Comparison of ENCODE assay signal across 10 cellular contexts in the genomic region with DNA sequence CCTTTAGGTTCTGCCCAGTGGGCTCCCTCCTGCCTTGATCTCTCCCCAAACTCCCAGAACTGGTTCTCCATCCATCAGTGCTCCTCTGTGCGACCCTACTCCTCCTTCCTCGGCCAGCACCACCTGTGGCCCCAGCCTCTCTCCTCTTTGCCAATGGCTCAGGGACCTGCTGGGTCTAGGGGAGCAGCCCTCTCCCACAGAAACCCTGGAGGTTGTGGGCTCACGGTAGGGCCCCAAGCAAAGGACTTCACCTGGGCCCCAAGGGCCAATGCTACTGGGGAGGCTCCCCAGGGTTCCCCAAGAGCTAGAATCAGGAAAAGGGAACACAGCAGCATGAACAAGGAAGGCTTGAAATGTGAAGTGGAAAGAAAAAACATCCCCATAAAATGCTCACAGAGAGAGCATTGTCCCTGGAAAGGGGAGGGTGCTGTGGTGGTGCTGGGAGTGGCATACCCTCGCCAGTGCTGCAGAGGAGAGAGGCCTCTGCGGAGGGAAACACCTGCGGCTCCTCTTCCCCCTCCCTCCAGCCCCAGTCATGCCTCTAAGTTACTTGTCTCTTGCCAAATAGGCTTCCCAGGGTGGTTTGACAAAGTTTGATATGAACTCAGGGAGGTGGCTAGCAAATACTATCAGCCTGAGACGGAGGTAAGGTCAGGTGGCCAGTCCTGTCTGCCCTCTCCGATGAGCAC. TPM values are rescaled to one million over a fixed set of nuclear protein-coding genes. Genes with fewer than 3 reads are reported as not detected.
DNase-seq lines count a peak whose midpoint lies in the region; ATAC-seq and TF ChIP-seq lines count a peak whose summit lies in the region.
"Had no signal": no experiment of that assay in that cellular context is flagged by ENCODE, and none has a peak within 500 bp of the region (broad histone marks: within the 10 kb centered on the region; RNA-seq: fewer than 3 reads in every experiment).

No MANE protein-coding gene starts in this region.

- TF ChIP-seq RAD21 in liver (IDR thresholded peaks at IDR 0.05): no peak

- DNase-seq in heart left ventricle (no peak), left ventricle myocardium superior (no peak), upper lobe of left lung (no peak), hepatic stellate cell (ENCODE audit: low spot score) (no peak)
- DNase-seq in activated naive CD4-positive, alpha-beta T cell treated with anti-CD3 and anti-CD28 coated beads, Interleukin-2, amount 50 U/mL, for 16 hours: peak; percentile 39

- peak overlapping the region in 1 of 12 donors; percentile 25 for H3K4me3 ChIP-seq in heart left ventricle
- H3K4me3 ChIP-seq in liver (ENCODE audit: low read depth in 1 of 3, low read length in 3 of 3): peak overlapping the region; percentile 6 to 24 (median 13)
- H3K4me3 ChIP-seq in upper lobe of left lung: peak overlapping the region in 1 of 4 donors; percentile 92
- H3K4me3 ChIP-seq: GM23248 had no signal

- H3K27ac ChIP-seq in heart left ventricle (peak overlapping the region in 7 of 12 donors; percentile 38 to 98 (median 83)), liver (ENCODE audit: low read depth in 1 of 2, low read length in 2 of 2) (peak overlapping the region; percentile 97 to 98), upper lobe of left lung (peak overlapping the region; percentile 55 to 94 (median 90))
- H3K27ac ChIP-seq: GM23248 had no signal

- TF ChIP-seq POLR2A in heart left ventricle (IDR thresholded peaks at IDR 0.05) (no peak), upper lobe of left lung (IDR thresholded peaks at IDR 0.05) (no peak)

- WGBS in heart left ventricle, 4 donors: 64 to 85% (median 77%) methylated on average over 8 of the region's 8 CpGs
- WGBS in liver: 42% methylated on average over 8 of the region's 8 CpGs
- 56 to 70% methylated on average over 6 to 8 of the region's 8 CpGs for WGBS in upper lobe of left lung, 2 donors

- H3K36me3 ChIP-seq in heart left ventricle: peaks cover 0 to 27% (median 17%) of the 10 kb centered on the region in 9 donors
- peaks cover 0 to 9% (median 1%) of the 10 kb centered on the region in 4 donors for H3K36me3 ChIP-seq in liver (ENCODE audit: control insufficient read depth in 4 of 4, insufficient read depth in 3 of 4, low read depth in 1 of 4, low read length in 3 of 4)
- peaks cover 0 to 30% (median 13%) of the 10 kb centered on the region in 4 donors for H3K36me3 ChIP-seq in upper lobe of left lung

- TF ChIP-seq CTCF in heart left ventricle (IDR thresholded peaks at IDR 0.05) (no peak), liver (IDR thresholded peaks at IDR 0.05; ENCODE audit: low read depth, low read length, missing input control) (no peak), upper lobe of left lung (IDR thresholded peaks at IDR 0.05) (no peak)

- ATAC-seq in heart left ventricle: no peak
- ATAC-seq in left ventricle myocardium superior: no peak
- ATAC-seq in upper lobe of left lung (ENCODE audit: low FRiP score in 2 of 2): no peak
- ATAC-seq in GM18867 (IDR thresholded peaks at IDR 0.05; ENCODE audit: unreplicated experiment): no peak
- ATAC-seq in HG02938 (IDR thresholded peaks at IDR 0.05; ENCODE audit: unreplicated experiment): no peak

- H3K9ac ChIP-seq in liver (ENCODE audit: low read depth in 1 of 2, low read length in 2 of 2): peak overlapping the region; percentile 0 to 18
- H3K9ac ChIP-seq: GM23248 had no signal

- intact Hi-C loops in heart left ventricle (cut with DNase I) (loop anchor here in 5 of 10 donors (5.0 to 10.0 kb wide), 4 partner anchors 33 to 95 kb away; partner anchors contain the start of genes PYCR2 (in 3 of the 5) and EPHX1 (in 1 of the 5)), left ventricle myocardium superior (cut with micrococcal nuclease) (no loop called here)

- no peak for TF ChIP-seq EP300 in upper lobe of left lung (IDR thresholded peaks at IDR 0.05)

- H3K27me3 ChIP-seq in heart left ventricle (no peaks in the 10 kb centered on the region), liver (ENCODE audit: control insufficient read depth in 4 of 4, insufficient read depth in 4 of 4, low read length in 3 of 4) (no peaks in the 10 kb centered on the region), upper lobe of left lung (no peaks in the 10 kb centered on the region)

- H3K4me1 ChIP-seq in heart left ventricle (peaks cover 7 to 62% (median 49%) of the 10 kb centered on the region in 12 donors), liver (ENCODE audit: control insufficient read depth in 4 of 4, insufficient read depth in 4 of 4, low read length in 3 of 4) (peaks cover 22 to 56% (median 51%) of the 10 kb centered on the region in 4 donors), upper lobe of left lung (peaks cover 50 to 77% (median 58%) of the 10 kb centered on the region in 4 donors)

- H3K9me3 ChIP-seq in heart left ventricle: no peaks in the 10 kb centered on the region
- H3K9me3 ChIP-seq in liver (ENCODE audit: control insufficient read depth in 4 of 4, low read length in 3 of 4): no peaks in the 10 kb centered on the region
- H3K9me3 ChIP-seq in upper lobe of left lung: no peaks in the 10 kb centered on the region

TF ChIP-seq in liver, 16 proteins besides CTCF, POLR2A, EP300 and RAD21 (continues in another document):
- TF ChIP-seq RXRA (IDR thresholded peaks at IDR 0.05): no peak
- no peak for TF ChIP-seq SP1 (IDR thresholded peaks at IDR 0.05)
- TF ChIP-seq, protein P1, sequence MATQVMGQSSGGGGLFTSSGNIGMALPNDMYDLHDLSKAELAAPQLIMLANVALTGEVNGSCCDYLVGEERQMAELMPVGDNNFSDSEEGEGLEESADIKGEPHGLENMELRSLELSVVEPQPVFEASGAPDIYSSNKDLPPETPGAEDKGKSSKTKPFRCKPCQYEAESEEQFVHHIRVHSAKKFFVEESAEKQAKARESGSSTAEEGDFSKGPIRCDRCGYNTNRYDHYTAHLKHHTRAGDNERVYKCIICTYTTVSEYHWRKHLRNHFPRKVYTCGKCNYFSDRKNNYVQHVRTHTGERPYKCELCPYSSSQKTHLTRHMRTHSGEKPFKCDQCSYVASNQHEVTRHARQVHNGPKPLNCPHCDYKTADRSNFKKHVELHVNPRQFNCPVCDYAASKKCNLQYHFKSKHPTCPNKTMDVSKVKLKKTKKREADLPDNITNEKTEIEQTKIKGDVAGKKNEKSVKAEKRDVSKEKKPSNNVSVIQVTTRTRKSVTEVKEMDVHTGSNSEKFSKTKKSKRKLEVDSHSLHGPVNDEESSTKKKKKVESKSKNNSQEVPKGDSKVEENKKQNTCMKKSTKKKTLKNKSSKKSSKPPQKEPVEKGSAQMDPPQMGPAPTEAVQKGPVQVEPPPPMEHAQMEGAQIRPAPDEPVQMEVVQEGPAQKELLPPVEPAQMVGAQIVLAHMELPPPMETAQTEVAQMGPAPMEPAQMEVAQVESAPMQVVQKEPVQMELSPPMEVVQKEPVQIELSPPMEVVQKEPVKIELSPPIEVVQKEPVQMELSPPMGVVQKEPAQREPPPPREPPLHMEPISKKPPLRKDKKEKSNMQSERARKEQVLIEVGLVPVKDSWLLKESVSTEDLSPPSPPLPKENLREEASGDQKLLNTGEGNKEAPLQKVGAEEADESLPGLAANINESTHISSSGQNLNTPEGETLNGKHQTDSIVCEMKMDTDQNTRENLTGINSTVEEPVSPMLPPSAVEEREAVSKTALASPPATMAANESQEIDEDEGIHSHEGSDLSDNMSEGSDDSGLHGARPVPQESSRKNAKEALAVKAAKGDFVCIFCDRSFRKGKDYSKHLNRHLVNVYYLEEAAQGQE (IDR thresholded peaks at IDR 0.05): no peak
- TF ChIP-seq TAF1 (conservative IDR thresholded peaks at IDR 0.05): no peak
- TF ChIP-seq EGR1 (IDR thresholded peaks at IDR 0.05; ENCODE audit: low read depth in 2 of 2): no peak
- TF ChIP-seq, protein P2, sequence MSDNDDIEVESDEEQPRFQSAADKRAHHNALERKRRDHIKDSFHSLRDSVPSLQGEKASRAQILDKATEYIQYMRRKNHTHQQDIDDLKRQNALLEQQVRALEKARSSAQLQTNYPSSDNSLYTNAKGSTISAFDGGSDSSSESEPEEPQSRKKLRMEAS (IDR thresholded peaks at IDR 0.05): no peak
- no peak for TF ChIP-seq HNF4A (conservative IDR thresholded peaks at IDR 0.05)
- TF ChIP-seq JUND (IDR thresholded peaks at IDR 0.05): no peak
- TF ChIP-seq ATF3 (IDR thresholded peaks at IDR 0.05): no peak
- TF ChIP-seq FOXA1 (IDR thresholded peaks at IDR 0.05): no peak
- no peak for TF ChIP-seq ZBTB33 (IDR thresholded peaks at IDR 0.05)

RNA-seq across cellular contexts. Expression of gene TMEM63A, which starts 2.5 kb away (rescaled TPM):
- total RNA-seq in heart left ventricle: 10 to 100 TPM; 14.4 to 42.7 (median 25.3) TPM
- 10 to 100 TPM; 13.7 to 37.3 TPM for polyA plus RNA-seq in heart left ventricle
- total RNA-seq in left ventricle myocardium superior: 30.7 TPM
- 10 to 100 TPM; 10.4 to 54.0 TPM for total RNA-seq in liver
- 10 to 100 TPM in 1 of 2 donors, 1 to 10 TPM in 1; 9.6 to 12.9 TPM for polyA plus RNA-seq in liver
- total RNA-seq in upper lobe of left lung: 100 to 1,000 TPM in 4 of 6 donors, 10 to 100 TPM in 2; 57.9 to 244 (median 105) TPM

RNA-seq across cellular contexts. Expression of gene LEFTY1, which starts 9.3 kb away (rescaled TPM):
- total RNA-seq in heart left ventricle: under 1 TPM in 4 of 9 donors, not detected in 5; 0.19 to 0.77 (median 0.30) TPM
- polyA plus RNA-seq in heart left ventricle: under 1 TPM in 1 of 2 donors, not detected in 1; 0.65 TPM
- total RNA-seq in left ventricle myocardium superior: not detected
- 1 to 10 TPM; 1.1 to 1.4 TPM for total RNA-seq in liver
- under 1 TPM; 0.42 to 0.66 TPM for polyA plus RNA-seq in liver
- under 1 TPM in 2 of 6 donors, not detected in 4; 0.47 to 0.69 TPM for total RNA-seq in upper lobe of left lung
- total RNA-seq: GM23248, smooth muscle cell had no signal
- polyA plus RNA-seq: GM23248, smooth muscle cell had no signal

RNA-seq across cellular contexts. Expression of gene PYCR2, which starts 44.4 kb away (rescaled TPM):
- total RNA-seq in heart left ventricle (10 to 100 TPM; 53.6 to 82.4 (median 65.1) TPM), left ventricle myocardium superior (62.3 TPM), liver (10 to 100 TPM; 26.9 to 39.0 TPM), upper lobe of left lung (100 to 1,000 TPM in 1 of 6 donors, 10 to 100 TPM in 5; 49.4 to 115 (median 69.6) TPM)
- polyA plus RNA-seq in heart left ventricle (10 to 100 TPM; 62.0 to 89.0 TPM), liver (10 to 100 TPM; 16.8 to 41.0 TPM)
